Comparison of ENCODE assay signal across 10 cellular contexts in the genomic region with DNA sequence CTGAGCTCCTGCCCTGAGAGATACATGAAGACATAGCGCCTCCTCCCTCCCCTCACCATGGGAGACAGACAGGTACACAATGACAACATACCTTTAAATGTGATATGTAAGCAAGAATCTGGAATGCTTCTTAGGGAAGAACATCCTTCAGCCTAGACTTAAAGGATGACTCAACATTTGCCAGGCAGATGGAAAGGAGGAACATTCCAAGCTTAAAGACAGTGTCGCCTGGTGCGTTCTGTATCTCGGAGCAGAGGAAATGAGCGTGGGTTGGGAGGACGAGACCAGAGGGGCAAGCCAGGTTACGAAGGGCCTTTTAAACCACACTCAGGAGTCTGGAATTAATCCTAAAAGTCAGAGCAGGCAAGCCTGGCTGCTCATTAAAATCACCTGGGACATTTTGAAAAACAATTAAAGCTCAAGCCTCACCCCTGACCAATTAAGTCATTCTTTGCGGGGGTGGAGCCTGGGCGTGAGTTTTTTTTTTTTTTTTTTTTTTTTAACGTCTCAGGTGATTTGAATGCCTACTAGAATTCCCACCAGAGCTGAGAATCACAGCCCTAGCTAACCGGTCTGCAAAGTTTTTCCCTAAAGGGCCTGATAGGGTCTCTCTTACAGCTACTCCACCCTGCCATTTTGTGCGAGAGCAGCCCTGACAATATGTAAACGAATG.
A peak's percentile ranks its signal among the peaks of the same experiment; 100 is the strongest.
DNase-seq lines count a peak whose midpoint lies in the region; ATAC-seq and TF ChIP-seq lines count a peak whose summit lies in the region.
"Had no signal": no experiment of that assay in that cellular context is flagged by ENCODE, and none has a peak within 500 bp of the region (broad histone marks: within the 10 kb centered on the region; RNA-seq: fewer than 3 reads in every experiment).

No MANE protein-coding gene starts in this region.

- TF ChIP-seq CTCF in breast epithelium (IDR thresholded peaks at IDR 0.05): no peak

- TF ChIP-seq POLR2A in breast epithelium (IDR thresholded peaks at IDR 0.05): no peak

- ATAC-seq in HG03108 (IDR thresholded peaks at IDR 0.05; ENCODE audit: unreplicated experiment) (no peak), GM21390 (IDR thresholded peaks at IDR 0.05; ENCODE audit: unreplicated experiment) (no peak)
- ATAC-seq: activated CD4-positive, CD25-positive, alpha-beta regulatory T cell treated with anti-CD3 and anti-CD28 coated beads, Interleukin-2, amount 50 U/mL, for 24 hours had no signal

- H3K4me1 ChIP-seq in HUES6 (ENCODE audit: control insufficient read depth, insufficient read depth, low read length) (peaks cover 22% of the 10 kb centered on the region), breast epithelium (peaks cover 5 to 9% of the 10 kb centered on the region in 2 donors)

- H3K9ac ChIP-seq in HUES6 (ENCODE audit: low read length): peak overlapping the region; percentile 28

- H3K36me3 ChIP-seq in HUES6 (ENCODE audit: control insufficient read depth, insufficient read depth, low read length): no peaks in the 10 kb centered on the region
- no peaks in the 10 kb centered on the region for H3K36me3 ChIP-seq in breast epithelium

- H3K27ac ChIP-seq in HUES6 (ENCODE audit: low read depth, low read length) (peak overlapping the region; percentile 4; the same call in 1 of the 2 replicates), breast epithelium (peak overlapping the region; percentile 54 to 69)

- H3K4me3 ChIP-seq in HUES6 (ENCODE audit: low read depth, low read length): peak overlapping the region; percentile 6
- no peak overlapping the region for H3K4me3 ChIP-seq in breast epithelium

- intact Hi-C loops in breast epithelium (cut with DNase I; ENCODE audit: low total_unique reads): no loop called here

- peaks cover 7% of the 10 kb centered on the region; the same call in 1 of the 2 replicates for H3K9me3 ChIP-seq in HUES6 (ENCODE audit: control insufficient read depth, insufficient read depth, low read depth, low read length)
- H3K9me3 ChIP-seq in breast epithelium: no peaks in the 10 kb centered on the region

- DNase-seq in AG20443 (ENCODE audit: low spot score) (peak; percentile 35), breast epithelium (ENCODE audit: low spot score in 2 of 2) (peak in 1 of 2 donors; percentile 38), islet precursor cell (peak; percentile 97), T-helper 9 cell (no peak), AML-193 (lab: John Stamatoyannopoulos, UW) (no peak)
- DNase-seq: activated effector memory CD4-positive, alpha-beta T cell treated with anti-CD3 and anti-CD28 coated beads, Interleukin-2, amount 50 U/mL, for 16 hours had no signal

- H3K27me3 ChIP-seq in HUES6 (ENCODE audit: control insufficient read depth, insufficient read depth, low read length) (no peaks in the 10 kb centered on the region), breast epithelium (no peaks in the 10 kb centered on the region)

Comparison
In these comparisons a context has a peak if more than half of its experiments do, and no peak if none do; other contexts are left out.
1. DNase-seq: peak in AG20443 (single experiment) and islet precursor cell (single experiment); none in T-helper 9 cell (single experiment) and AML-193 (0 of 2).